10 cellular contexts compared by ENCODE assay signal in the genomic region with DNA sequence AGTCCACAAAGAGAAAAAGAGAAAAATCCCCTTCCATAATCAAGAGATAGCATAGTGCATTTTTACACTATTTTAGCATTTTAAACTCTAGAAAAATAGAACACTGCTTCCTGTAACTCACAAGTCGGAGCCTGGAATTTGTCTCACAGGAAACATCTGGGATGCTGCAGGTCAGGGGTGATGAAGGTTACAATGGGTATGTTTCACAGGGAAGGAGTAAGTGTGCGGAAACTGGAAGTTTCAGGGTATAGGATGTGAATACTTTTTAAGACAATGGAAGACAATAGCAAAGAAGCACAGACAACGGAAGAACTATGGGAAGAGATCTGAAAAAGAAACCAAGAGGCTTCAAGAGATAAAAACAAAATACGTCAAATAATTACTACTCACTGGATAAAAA.
"Had no signal": no experiment of that assay in that cellular context is flagged by ENCODE, and none has a peak within 500 bp of the region (broad histone marks: within the 10 kb centered on the region; RNA-seq: fewer than 3 reads in every experiment).

No MANE protein-coding gene starts in this region.

- H3K9me3 ChIP-seq: stomach had no signal

- H3K9me3 Mint-ChIP-seq: activated naive CD8-positive, alpha-beta T cell treated with anti-CD3 and anti-CD28 coated beads, Interleukin-2, amount 50 U/mL, for 24 hours; T-helper 1 cell treated with Interleukin-12 subunit alpha and Interleukin-12 subunit beta and Interleukin-4 antibody, amounts not matched to agents 30 μg/mL and 1 μg/mL, for 36 hours; WTC11 had no signal

- H2AFZ ChIP-seq: hepatocyte had no signal

- DNase-seq: activated CD4-positive, alpha-beta T cell treated with anti-CD3 and anti-CD28 coated beads for 48 hours; activated CD8-positive, alpha-beta memory T cell treated with anti-CD3 and anti-CD28 coated beads for 24 hours; activated naive CD4-positive, alpha-beta T cell treated with Interleukin-2 at 50 U/mL for 16 hours; activated naive CD8-positive, alpha-beta T cell treated with anti-CD3 and anti-CD28 coated beads, Interleukin-2, amount 50 U/mL, for 24 hours; stomach had no signal

- H3K27ac Mint-ChIP-seq: activated naive CD8-positive, alpha-beta T cell treated with anti-CD3 and anti-CD28 coated beads, Interleukin-2, amount 50 U/mL, for 24 hours; natural killer cell treated with Interleukin-12 subunit alpha and Interleukin-12 subunit beta and Interleukin-15 and Interleukin-18, amount 100 ng/mL, for 72 hours; T-helper 1 cell treated with Interleukin-12 subunit alpha and Interleukin-12 subunit beta and Interleukin-4 antibody, amounts not matched to agents 30 μg/mL and 1 μg/mL, for 36 hours; WTC11 had no signal

- H3K27me3 ChIP-seq: hepatocyte, stomach had no signal

- H3K4me3 ChIP-seq: hepatocyte, stomach had no signal

- ATAC-seq: activated naive CD8-positive, alpha-beta T cell treated with anti-CD3 and anti-CD28 coated beads, Interleukin-2, amount 50 U/mL, for 24 hours; natural killer cell treated with Interleukin-12 subunit alpha and Interleukin-12 subunit beta and Interleukin-15 and Interleukin-18, amount 100 ng/mL, for 72 hours; WTC11 had no signal

- H3K4me3 Mint-ChIP-seq: activated naive CD8-positive, alpha-beta T cell treated with anti-CD3 and anti-CD28 coated beads, Interleukin-2, amount 50 U/mL, for 24 hours; central memory CD8-positive, alpha-beta T cell; natural killer cell treated with Interleukin-12 subunit alpha and Interleukin-12 subunit beta and Interleukin-15 and Interleukin-18, amount 100 ng/mL, for 72 hours; T-helper 1 cell treated with Interleukin-12 subunit alpha and Interleukin-12 subunit beta and Interleukin-4 antibody, amounts not matched to agents 30 μg/mL and 1 μg/mL, for 36 hours; WTC11 had no signal

- H3K79me2 ChIP-seq: hepatocyte had no signal

- H3K27me3 Mint-ChIP-seq: activated naive CD8-positive, alpha-beta T cell treated with anti-CD3 and anti-CD28 coated beads, Interleukin-2, amount 50 U/mL, for 24 hours; central memory CD8-positive, alpha-beta T cell; natural killer cell treated with Interleukin-12 subunit alpha and Interleukin-12 subunit beta and Interleukin-15 and Interleukin-18, amount 100 ng/mL, for 72 hours had no signal

- H3K36me3 ChIP-seq: stomach had no signal

- H3K4me1 ChIP-seq: stomach had no signal

- H3K27ac ChIP-seq: hepatocyte, stomach had no signal

- H3K4me2 ChIP-seq: hepatocyte had no signal

- H3K36me3 Mint-ChIP-seq: natural killer cell treated with Interleukin-12 subunit alpha and Interleukin-12 subunit beta and Interleukin-15 and Interleukin-18, amount 100 ng/mL, for 72 hours; WTC11 had no signal

- H3K4me1 Mint-ChIP-seq: activated naive CD8-positive, alpha-beta T cell treated with anti-CD3 and anti-CD28 coated beads, Interleukin-2, amount 50 U/mL, for 24 hours; central memory CD8-positive, alpha-beta T cell; WTC11 had no signal
